13 cellular contexts compared by ENCODE assay signal in the genomic region with DNA sequence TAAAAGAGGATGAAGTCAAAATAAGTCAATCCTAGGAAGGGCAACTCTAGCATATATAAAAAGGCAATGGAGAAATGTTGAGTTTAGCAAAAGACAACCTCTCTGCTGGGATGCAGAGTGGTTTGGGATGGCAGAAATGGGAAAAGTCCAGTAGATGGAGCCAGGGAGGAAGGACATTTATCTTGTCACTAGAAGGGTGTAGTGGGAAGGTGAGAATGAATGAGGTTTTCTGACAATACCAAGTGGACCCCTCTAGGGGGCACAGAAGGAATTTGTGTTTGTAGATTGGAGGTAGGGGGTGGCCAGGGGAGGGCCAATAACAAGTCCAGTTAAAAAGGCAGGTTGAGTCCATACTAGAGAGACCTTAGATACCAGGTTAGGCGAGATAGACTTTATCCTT.
DNase-seq lines count a peak whose midpoint lies in the region; TF ChIP-seq lines count a peak whose summit lies in the region.
"Had no signal": no experiment of that assay in that cellular context is flagged by ENCODE, and none has a peak within 500 bp of the region (broad histone marks: within the 10 kb centered on the region; RNA-seq: fewer than 3 reads in every experiment).

No MANE protein-coding gene starts in this region.

- H3K27me3 ChIP-seq in H7 (ENCODE audit: control insufficient read depth, insufficient read depth, low read length) (no peaks in the 10 kb centered on the region), tibial nerve (no peaks in the 10 kb centered on the region)
- no peaks in the 10 kb centered on the region for H3K27me3 ChIP-seq in CD4-positive, alpha-beta memory T cell (ENCODE audit: insufficient read depth, low read length)
- H3K27me3 ChIP-seq: SJCRH30 had no signal

- no TSS peak for BruUV-seq in OCI-LY7 (replicated peaks; lab: Mats Ljungman, UMichigan)

- no peaks in the 10 kb centered on the region for H3K4me1 Mint-ChIP-seq in CD4-positive, alpha-beta memory T cell
- no peaks in the 10 kb centered on the region for H3K4me1 Mint-ChIP-seq in activated CD4-positive, alpha-beta memory T cell treated with anti-CD3 and anti-CD28 coated beads, Interleukin-2, amount 10 ng/mL, durations not matched to agents 7 days and 5 days
- H3K4me1 Mint-ChIP-seq: CD14-positive monocyte had no signal

- H3K27ac Mint-ChIP-seq in CD4-positive, alpha-beta memory T cell, result no peak overlapping the region
- no peak overlapping the region for H3K27ac Mint-ChIP-seq in activated CD4-positive, alpha-beta memory T cell treated with anti-CD3 and anti-CD28 coated beads, Interleukin-2, amount 10 ng/mL, durations not matched to agents 7 days and 5 days
- H3K27ac Mint-ChIP-seq: activated CD4-positive, alpha-beta T cell treated with anti-CD3 and anti-CD28 coated beads, Interleukin-2, amount 10 ng/mL, durations not matched to agents 7 days and 5 days; activated naive CD4-positive, alpha-beta T cell treated with anti-CD3 and anti-CD28 coated beads for 36 hours had no signal

- H3K9me3 Mint-ChIP-seq in CD4-positive, alpha-beta memory T cell, result peaks cover 0 to 6% (median 0%) of the 10 kb centered on the region in 8 donors
- no peaks in the 10 kb centered on the region for H3K9me3 Mint-ChIP-seq in activated CD4-positive, alpha-beta memory T cell treated with anti-CD3 and anti-CD28 coated beads, Interleukin-2, amount 10 ng/mL, durations not matched to agents 7 days and 5 days
- H3K9me3 Mint-ChIP-seq: activated naive CD4-positive, alpha-beta T cell treated with anti-CD3 and anti-CD28 coated beads for 36 hours had no signal

- H3K36me3 Mint-ChIP-seq in CD4-positive, alpha-beta memory T cell, result no peaks in the 10 kb centered on the region
- H3K36me3 Mint-ChIP-seq in activated CD4-positive, alpha-beta memory T cell treated with anti-CD3 and anti-CD28 coated beads, Interleukin-2, amount 10 ng/mL, durations not matched to agents 7 days and 5 days (ENCODE audit: low read depth), result no peaks in the 10 kb centered on the region
- H3K36me3 Mint-ChIP-seq: CD14-positive monocyte had no signal

- no peaks in the 10 kb centered on the region for H3K9me2 ChIP-seq in OCI-LY7 (ENCODE audit: insufficient read depth, low read length)

- H2AFZ ChIP-seq in OCI-LY7 (ENCODE audit: low read length), result no peak overlapping the region

- H3K36me3 ChIP-seq in H7 (replicated peaks; ENCODE audit: control insufficient read depth, insufficient read depth, low read length), result no peaks in the 10 kb centered on the region
- H3K36me3 ChIP-seq in OCI-LY7 (ENCODE audit: insufficient read depth, low read length), result no peaks in the 10 kb centered on the region
- no peaks in the 10 kb centered on the region for H3K36me3 ChIP-seq in CD4-positive, alpha-beta memory T cell (ENCODE audit: insufficient read depth, low read length)
- no peaks in the 10 kb centered on the region for H3K36me3 ChIP-seq in tibial nerve
- H3K36me3 ChIP-seq: SJCRH30 had no signal

- no peaks in the 10 kb centered on the region for H3K79me2 ChIP-seq in OCI-LY7 (ENCODE audit: insufficient read depth, low read depth, low read length)

- intact Hi-C loops in OCI-LY7 (cut with micrococcal nuclease; ENCODE audit: unreplicated experiment), result no loop called here
- intact Hi-C loops in CD4-positive, alpha-beta memory T cell (cut with micrococcal nuclease), result no loop called here

- DNase-seq in H7, result peak; percentile 83
- no peak for DNase-seq in OCI-LY7 (ENCODE audit: low spot score)
- DNase-seq in fibroblast of gingiva (ENCODE audit: low read depth), result peak; percentile 15
- DNase-seq in CD4-positive, alpha-beta memory T cell, result no peak
- DNase-seq in HUDEP-2 (lab: John Stamatoyannopoulos, UW; ENCODE audit: unreplicated experiment in 76 of 76), result no peak
- DNase-seq in activated CD4-positive, alpha-beta memory T cell treated with anti-CD3 and anti-CD28 coated beads, Interleukin-2, amount 10 ng/mL, durations not matched to agents 7 days and 5 days, result no peak
- no peak for DNase-seq in tibial nerve (ENCODE audit: low spot score in 2 of 2)
- DNase-seq: activated CD4-positive, alpha-beta T cell treated with anti-CD3 and anti-CD28 coated beads, Interleukin-2, amount 10 ng/mL, durations not matched to agents 7 days and 5 days; activated naive CD4-positive, alpha-beta T cell treated with anti-CD3 and anti-CD28 coated beads for 36 hours; NCI-H1694 had no signal

- H3K4me3 ChIP-seq in H7 (ENCODE audit: insufficient read depth, low read depth, low read length) (no peak overlapping the region), OCI-LY7 (ENCODE audit: low read depth, low read length, poor library complexity, severe bottlenecking) (no peak overlapping the region), tibial nerve (no peak overlapping the region)
- no peak overlapping the region for H3K4me3 ChIP-seq in CD4-positive, alpha-beta memory T cell (ENCODE audit: low read length in 2 of 2)
- H3K4me3 ChIP-seq: SJCRH30 had no signal

- no peak for TF ChIP-seq POLR2A in tibial nerve (IDR thresholded peaks at IDR 0.05)

- WGBS in tibial nerve, 2 donors, result 87 to 95% methylated on average over 1 of the region's 1 CpG

- no peaks in the 10 kb centered on the region for H4K20me1 ChIP-seq in OCI-LY7 (ENCODE audit: insufficient read depth, low read length)

- no peaks in the 10 kb centered on the region for H3K4me1 ChIP-seq in OCI-LY7 (ENCODE audit: insufficient read depth, low read length, poor library complexity, severe bottlenecking)
- no peaks in the 10 kb centered on the region for H3K4me1 ChIP-seq in CD4-positive, alpha-beta memory T cell (ENCODE audit: insufficient read depth, low read length)
- H3K4me1 ChIP-seq in tibial nerve, result no peaks in the 10 kb centered on the region
- H3K4me1 ChIP-seq: SJCRH30 had no signal

- no peak overlapping the region for H3K4me3 Mint-ChIP-seq in CD4-positive, alpha-beta memory T cell
- H3K4me3 Mint-ChIP-seq in activated CD4-positive, alpha-beta memory T cell treated with anti-CD3 and anti-CD28 coated beads, Interleukin-2, amount 10 ng/mL, durations not matched to agents 7 days and 5 days, result no peak overlapping the region
- H3K4me3 Mint-ChIP-seq: activated CD4-positive, alpha-beta T cell treated with anti-CD3 and anti-CD28 coated beads, Interleukin-2, amount 10 ng/mL, durations not matched to agents 7 days and 5 days; activated naive CD4-positive, alpha-beta T cell treated with anti-CD3 and anti-CD28 coated beads for 36 hours; CD14-positive monocyte had no signal

- CTCF ChIA-PET in OCI-LY7 (lab: Charles Lee; ENCODE audit: unreplicated experiment), result no interaction called here
- CTCF ChIA-PET in CD4-positive, alpha-beta memory T cell (lab: Charles Lee; ENCODE audit: partially characterized antibody), result no interaction called here
- CTCF ChIA-PET in activated CD4-positive, alpha-beta memory T cell treated with anti-CD3 and anti-CD28 coated beads, Interleukin-2, amount 10 ng/mL, durations not matched to agents 7 days and 5 days (lab: Charles Lee), result no interaction called here

- H3K27ac ChIP-seq in 22Rv1, result no peak overlapping the region
- no peak overlapping the region for H3K27ac ChIP-seq in OCI-LY7 (ENCODE audit: low read depth, low read length, poor library complexity, severe bottlenecking)
- no peak overlapping the region for H3K27ac ChIP-seq in CD4-positive, alpha-beta memory T cell (ENCODE audit: low read depth, low read length)
- no peak overlapping the region for H3K27ac ChIP-seq in tibial nerve
- H3K27ac ChIP-seq: SJCRH30 had no signal

- peaks cover 2 to 5% of the 10 kb centered on the region in 2 donors for H3K27me3 Mint-ChIP-seq in CD4-positive, alpha-beta memory T cell
- H3K27me3 Mint-ChIP-seq in activated CD4-positive, alpha-beta memory T cell treated with anti-CD3 and anti-CD28 coated beads, Interleukin-2, amount 10 ng/mL, durations not matched to agents 7 days and 5 days, result no peaks in the 10 kb centered on the region
- H3K27me3 Mint-ChIP-seq: activated CD4-positive, alpha-beta T cell treated with anti-CD3 and anti-CD28 coated beads, Interleukin-2, amount 10 ng/mL, durations not matched to agents 7 days and 5 days had no signal

- TF ChIP-seq EP300 in tibial nerve (IDR thresholded peaks at IDR 0.05), result no peak

- TF ChIP-seq CTCF in 22Rv1 (IDR thresholded peaks at IDR 0.05), result peak; percentile 30
- peak; percentile 24; the same call in 1 of the 2 replicates for TF ChIP-seq CTCF in OCI-LY7 (conservative IDR thresholded peaks at IDR 0.05; ENCODE audit: low read length)
- no peak for TF ChIP-seq CTCF in tibial nerve (IDR thresholded peaks at IDR 0.05)

- H3K9me3 ChIP-seq in OCI-LY7 (ENCODE audit: low read length), result no peaks in the 10 kb centered on the region
- H3K9me3 ChIP-seq in CD4-positive, alpha-beta memory T cell (ENCODE audit: control insufficient read depth in 1 of 2, low read length in 2 of 2), result no peaks in the 10 kb centered on the region
- H3K9me3 ChIP-seq in tibial nerve, result no peaks in the 10 kb centered on the region
- H3K9me3 ChIP-seq: SJCRH30 had no signal

- no peak overlapping the region for H3K4me2 ChIP-seq in OCI-LY7 (ENCODE audit: low read length)

- POLR2A ChIA-PET in OCI-LY7 (lab: Charles Lee), result no interaction called here
- POLR2A ChIA-PET in CD4-positive, alpha-beta memory T cell (lab: Charles Lee; ENCODE audit: partially characterized antibody), result no interaction called here
- POLR2A ChIA-PET in activated CD4-positive, alpha-beta memory T cell treated with anti-CD3 and anti-CD28 coated beads, Interleukin-2, amount 10 ng/mL, durations not matched to agents 7 days and 5 days (lab: Charles Lee), result no interaction called here

Comparison
In these comparisons a context has a peak if more than half of its experiments do, and no peak if none do; other contexts are left out.
1. CTCF ChIP-seq: peak in 22Rv1 (single experiment) and OCI-LY7 (single experiment); none in tibial nerve (0 of 5).
2. DNase-seq: peak in H7 (single experiment) and fibroblast of gingiva (single experiment); none in OCI-LY7 (single experiment), CD4-positive, alpha-beta memory T cell (0 of 5), HUDEP-2 (0 of 76), activated CD4-positive, alpha-beta memory T cell treated with anti-CD3 and anti-CD28 coated beads, Interleukin-2, amount 10 ng/mL, durations not matched to agents 7 days and 5 days (single experiment) and tibial nerve (0 of 2).